Comparison of ENCODE assay signal across 10 cellular contexts in genomic region chr16:90047714-90048346, GRCh38. TPM values are rescaled to one million over a fixed set of nuclear protein-coding genes. Genes with fewer than 3 reads are reported as not detected.
A peak's percentile ranks its signal among the peaks of the same experiment; 100 is the strongest.
DNase-seq lines count a peak whose midpoint lies in the region; ATAC-seq and TF ChIP-seq lines count a peak whose summit lies in the region.
"Had no signal": no experiment of that assay in that cellular context is flagged by ENCODE, and none has a peak within 500 bp of the region (broad histone marks: within the 10 kb centered on the region; RNA-seq: fewer than 3 reads in every experiment).

No MANE protein-coding gene starts in this region.

- H3K4me1 Mint-ChIP-seq in neural progenitor cell: peaks cover 13% of the 10 kb centered on the region
- no peaks in the 10 kb centered on the region for H3K4me1 Mint-ChIP-seq in activated T-helper 1 cell treated with anti-CD3 and anti-CD28 coated beads, Interleukin-12 subunit alpha, Interleukin-12 subunit beta, Interleukin-2, Interleukin-4 antibody, amounts not matched to agents 30 ng/mL and 10 ng/mL and 1 ng/mL, durations not matched to agents 14 hours and 24 hours and 36 hours (ENCODE audit: low read depth)

- peak overlapping the region; percentile 85 for H3K4me2 ChIP-seq in fibroblast of lung (ENCODE audit: extremely low read depth, insufficient read depth, low read length)
- peak overlapping the region; percentile 90 for H3K4me2 ChIP-seq in neural progenitor cell

- no TSS peak for BruUV-seq in Panc1 (replicated peaks; lab: Mats Ljungman, UMichigan)

- H3K4me1 ChIP-seq in BE2C: no peaks in the 10 kb centered on the region; the same call in 1 of the 2 replicates
- H3K4me1 ChIP-seq in Panc1 (ENCODE audit: control insufficient read depth, insufficient read depth, low read length): peaks cover 5% of the 10 kb centered on the region
- H3K4me1 ChIP-seq in fibroblast of lung (ENCODE audit: control insufficient read depth, extremely low read depth, insufficient read depth, low read length): peaks cover 10% of the 10 kb centered on the region
- peaks cover 10% of the 10 kb centered on the region for H3K4me1 ChIP-seq in neural progenitor cell

- H3K9me3 Mint-ChIP-seq in neural progenitor cell: peaks cover 5% of the 10 kb centered on the region
- H3K9me3 Mint-ChIP-seq in activated T-helper 1 cell treated with anti-CD3 and anti-CD28 coated beads, Interleukin-12 subunit alpha, Interleukin-12 subunit beta, Interleukin-2, Interleukin-4 antibody, amounts not matched to agents 30 ng/mL and 10 ng/mL and 1 ng/mL, durations not matched to agents 14 hours and 24 hours and 36 hours: peaks cover under 1% of the 10 kb centered on the region

- peaks cover 23% of the 10 kb centered on the region for H3F3A ChIP-seq in neural progenitor cell (ENCODE audit: low read depth)

- H4K20me1 ChIP-seq in fibroblast of lung (ENCODE audit: control insufficient read depth, extremely low read depth, insufficient read depth, low read length): no peaks in the 10 kb centered on the region
- H4K20me1 ChIP-seq in neural progenitor cell (ENCODE audit: low read depth): no peaks in the 10 kb centered on the region

- H3K36me3 Mint-ChIP-seq in neural progenitor cell: no peaks in the 10 kb centered on the region
- H3K36me3 Mint-ChIP-seq in activated T-helper 1 cell treated with anti-CD3 and anti-CD28 coated beads, Interleukin-12 subunit alpha, Interleukin-12 subunit beta, Interleukin-2, Interleukin-4 antibody, amounts not matched to agents 30 ng/mL and 10 ng/mL and 1 ng/mL, durations not matched to agents 14 hours and 24 hours and 36 hours (ENCODE audit: low read depth): no peaks in the 10 kb centered on the region

- peak overlapping the region; percentile 67 for H3K4me3 Mint-ChIP-seq in neural progenitor cell
- H3K4me3 Mint-ChIP-seq in activated T-helper 1 cell treated with anti-CD3 and anti-CD28 coated beads, Interleukin-12 subunit alpha, Interleukin-12 subunit beta, Interleukin-2, Interleukin-4 antibody, amounts not matched to agents 30 ng/mL and 10 ng/mL and 1 ng/mL, durations not matched to agents 14 hours and 24 hours and 36 hours: no peak overlapping the region

- H3K79me2 ChIP-seq in fibroblast of lung (ENCODE audit: control insufficient read depth, insufficient read depth, low read length): no peaks in the 10 kb centered on the region
- H3K79me2 ChIP-seq in neural progenitor cell (ENCODE audit: low read depth): no peaks in the 10 kb centered on the region

- peak; percentile 9; the same call in 1 of the 2 replicates for ATAC-seq in Panc1
- ATAC-seq in HG02938 (IDR thresholded peaks at IDR 0.05; ENCODE audit: unreplicated experiment): no peak

- CTCF ChIA-PET in Panc1 (lab: Charles Lee): no interaction called here

- in situ Hi-C loops in Panc1 (cut with HindIII; ENCODE audit: low pct_unique_long_range_greater_than_20kb, low sequenced_read_pairs): no loop called here

- H3K27ac ChIP-seq in Panc1 (ENCODE audit: low read length) (no peak overlapping the region), fibroblast of lung (ENCODE audit: insufficient read depth, low read length) (no peak overlapping the region), neural progenitor cell (no peak overlapping the region)

- H3K4me3 ChIP-seq in BE2C (ENCODE audit: low read depth, low read length) (peak overlapping the region; percentile 56), Panc1 (ENCODE audit: low read depth in 2 of 2, low read length in 2 of 2) (peak overlapping the region; percentile 35 to 54), fibroblast of lung (replicated peaks in 1 of 4; ENCODE audit: control extremely low read depth in 1 of 4, insufficient read depth in 1 of 4, low read depth in 3 of 4, low read length in 4 of 4) (peak overlapping the region in 1 of 4 experiments; percentile 48), neural progenitor cell (peak overlapping the region; percentile 46)

- H2AFZ ChIP-seq in fibroblast of lung (ENCODE audit: low read length) (no peak overlapping the region), neural progenitor cell (replicated peaks) (peak overlapping the region; percentile 38)

- intact Hi-C loops in Panc1 (cut with micrococcal nuclease; ENCODE audit: unreplicated experiment): no loop called here
- intact Hi-C loops in activated T-helper 1 cell treated with anti-CD3 and anti-CD28 coated beads, Interleukin-12 subunit alpha, Interleukin-12 subunit beta, Interleukin-2, Interleukin-4 antibody, amounts not matched to agents 30 ng/mL and 10 ng/mL and 1 ng/mL, durations not matched to agents 14 hours and 24 hours and 36 hours (cut with micrococcal nuclease): loop anchor here (1.0 kb wide), 1 partner anchor 29 kb away; the partner anchor contains the start of gene PRDM7

- TF ChIP-seq CTCF in BE2C (IDR thresholded peaks at IDR 0.05; ENCODE audit: low read depth, low read length) (no peak), Panc1 (IDR thresholded peaks at IDR 0.05) (no peak), fibroblast of lung (conservative IDR thresholded peaks at IDR 0.05 in 1 of 2, IDR thresholded peaks at IDR 0.05 in 1 of 2; ENCODE audit: low read depth in 1 of 2, low read length in 2 of 2) (no peak), neural progenitor cell (IDR thresholded peaks at IDR 0.05) (no peak)

- H3K27me3 ChIP-seq in BE2C (no peaks in the 10 kb centered on the region), Panc1 (ENCODE audit: control insufficient read depth, insufficient read depth, low read length) (no peaks in the 10 kb centered on the region), fibroblast of lung (ENCODE audit: control insufficient read depth, insufficient read depth, low read length) (no peaks in the 10 kb centered on the region), neural progenitor cell (peaks cover 7% of the 10 kb centered on the region)

- H3K36me3 ChIP-seq in BE2C (peaks cover 3% of the 10 kb centered on the region; the same call in 1 of the 2 replicates), Panc1 (ENCODE audit: control insufficient read depth, insufficient read depth, low read length) (no peaks in the 10 kb centered on the region), fibroblast of lung (ENCODE audit: control insufficient read depth, insufficient read depth, low read length) (no peaks in the 10 kb centered on the region), neural progenitor cell (no peaks in the 10 kb centered on the region)

- no peak for DNase-seq in BE2C
- no peak for DNase-seq in Panc1 (ENCODE audit: low read depth, low spot score)
- DNase-seq in fibroblast of lung (ENCODE audit: low read depth in 2 of 2): no peak
- no peak for DNase-seq in neural progenitor cell (ENCODE audit: low spot score)
- no peak for DNase-seq in NCI-H226
- no peak for DNase-seq in NCI-H82 (lab: John Stamatoyannopoulos, UW)
- DNase-seq in activated T-helper 1 cell treated with anti-CD3 and anti-CD28 coated beads, Interleukin-12 subunit alpha, Interleukin-12 subunit beta, Interleukin-2, Interleukin-4 antibody, amounts not matched to agents 30 ng/mL and 10 ng/mL and 1 ng/mL, durations not matched to agents 14 hours and 24 hours and 36 hours (ENCODE audit: low spot score): no peak
- DNase-seq: mesendoderm, NCI-H446 had no signal

- POLR2A ChIA-PET in Panc1 (lab: Charles Lee): no interaction called here

- peaks cover 16% of the 10 kb centered on the region for H3K27me3 Mint-ChIP-seq in neural progenitor cell (ENCODE audit: insufficient read depth, low read depth)
- peaks cover 8% of the 10 kb centered on the region for H3K27me3 Mint-ChIP-seq in activated T-helper 1 cell treated with anti-CD3 and anti-CD28 coated beads, Interleukin-12 subunit alpha, Interleukin-12 subunit beta, Interleukin-2, Interleukin-4 antibody, amounts not matched to agents 30 ng/mL and 10 ng/mL and 1 ng/mL, durations not matched to agents 14 hours and 24 hours and 36 hours (ENCODE audit: insufficient read depth)

- no peak overlapping the region for H3K27ac Mint-ChIP-seq in neural progenitor cell
- H3K27ac Mint-ChIP-seq in activated T-helper 1 cell treated with anti-CD3 and anti-CD28 coated beads, Interleukin-12 subunit alpha, Interleukin-12 subunit beta, Interleukin-2, Interleukin-4 antibody, amounts not matched to agents 30 ng/mL and 10 ng/mL and 1 ng/mL, durations not matched to agents 14 hours and 24 hours and 36 hours: no peak overlapping the region

- H3K9me3 ChIP-seq in BE2C (no peaks in the 10 kb centered on the region), Panc1 (ENCODE audit: control insufficient read depth, insufficient read depth, low read depth, low read length) (no peaks in the 10 kb centered on the region), fibroblast of lung (ENCODE audit: control insufficient read depth, insufficient read depth, low read depth, low read length) (no peaks in the 10 kb centered on the region), neural progenitor cell (ENCODE audit: low read depth) (no peaks in the 10 kb centered on the region)

- no peak overlapping the region for H3K9ac ChIP-seq in fibroblast of lung (ENCODE audit: insufficient read depth, low read length)
- H3K9ac ChIP-seq in neural progenitor cell: no peak overlapping the region

RNA-seq across cellular contexts. Expression of gene DBNDD1, which starts 28.6 kb away (rescaled TPM):
- 54.3 TPM for polyA plus RNA-seq in BE2C (2012; ENCODE audit: insufficient read depth, insufficient read length, low read depth)
- total RNA-seq in Panc1 (2021; ENCODE audit: unreplicated experiment) (32.3 TPM), fibroblast of lung (1.3 and 3.6 TPM in 2 replicates), neural progenitor cell (ENCODE audit: low replicate concordance) (5.2 and 19.4 TPM in 2 replicates)
- polyA plus RNA-seq in Panc1 (2012; ENCODE audit: insufficient read length): 48.9 TPM
- 2.1 and 7.4 TPM in 2 replicates for polyA plus RNA-seq in fibroblast of lung
- 2.8 and 11.0 TPM in 2 replicates for polyA plus RNA-seq in fibroblast of lung (2012)
- 1.5 and 8.2 TPM in 2 replicates for polyA minus RNA-seq in fibroblast of lung (ENCODE audit: low replicate concordance)
- total RNA-seq in activated T-helper 1 cell treated with anti-CD3 and anti-CD28 coated beads, Interleukin-12 subunit alpha, Interleukin-12 subunit beta, Interleukin-2, Interleukin-4 antibody, amounts not matched to agents 30 ng/mL and 10 ng/mL and 1 ng/mL, durations not matched to agents 14 hours and 24 hours and 36 hours: 0.18 TPM in 1 of 2 replicates, not detected in the other

RNA-seq across cellular contexts. Expression of gene PRDM7, which starts 29.3 kb away (rescaled TPM):
- not detected for polyA plus RNA-seq in BE2C (2012; ENCODE audit: insufficient read depth, insufficient read length, low read depth)
- not detected for total RNA-seq in Panc1 (2021; ENCODE audit: unreplicated experiment)
- polyA plus RNA-seq in Panc1 (2012; ENCODE audit: insufficient read length): not detected
- not detected in 2 replicates for total RNA-seq in fibroblast of lung
- not detected in 2 replicates for polyA plus RNA-seq in fibroblast of lung
- not detected in 2 replicates for polyA plus RNA-seq in fibroblast of lung (2012)
- not detected in 2 replicates for polyA minus RNA-seq in fibroblast of lung (ENCODE audit: low replicate concordance)
- total RNA-seq in neural progenitor cell (ENCODE audit: low replicate concordance): not detected in 2 replicates
- not detected in 2 replicates for total RNA-seq in activated T-helper 1 cell treated with anti-CD3 and anti-CD28 coated beads, Interleukin-12 subunit alpha, Interleukin-12 subunit beta, Interleukin-2, Interleukin-4 antibody, amounts not matched to agents 30 ng/mL and 10 ng/mL and 1 ng/mL, durations not matched to agents 14 hours and 24 hours and 36 hours
